In the genomic region with DNA sequence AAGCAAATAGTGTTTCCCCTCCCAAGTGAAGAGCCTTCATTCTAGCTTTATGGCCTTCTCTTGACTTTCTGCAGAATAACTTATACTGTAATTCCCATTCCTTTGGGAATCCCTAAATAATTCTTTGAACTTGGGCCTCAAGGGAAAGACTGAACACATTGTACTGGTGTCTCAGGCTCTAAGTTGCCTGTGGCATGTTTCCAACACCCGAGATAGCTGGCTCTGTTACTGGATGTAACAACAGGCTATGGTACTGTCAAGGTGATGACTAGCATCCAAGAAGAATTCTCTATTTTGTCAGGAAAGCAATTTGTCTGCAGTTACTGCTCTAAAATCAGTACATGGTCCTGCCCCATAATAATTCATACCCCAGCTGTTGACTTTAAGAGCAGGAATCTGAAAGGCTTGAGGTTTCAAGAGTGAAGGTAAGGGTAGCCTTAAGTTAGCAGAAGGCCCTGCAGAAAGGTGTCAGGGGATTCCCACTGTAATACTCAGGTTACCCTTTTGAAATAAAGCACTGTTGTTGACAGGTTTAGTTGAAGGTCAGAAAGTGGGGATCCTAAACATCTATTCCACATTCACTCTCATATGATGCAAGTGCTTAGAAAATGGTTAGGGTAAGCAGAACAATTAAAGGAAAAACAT, we compare ENCODE assay signal across 11 cellular contexts. TPM values are rescaled to one million over a fixed set of nuclear protein-coding genes. Genes with fewer than 3 reads are reported as not detected.
DNase-seq lines count a peak whose midpoint lies in the region; ATAC-seq and TF ChIP-seq lines count a peak whose summit lies in the region.
"Had no signal": no experiment of that assay in that cellular context is flagged by ENCODE, and none has a peak within 500 bp of the region (broad histone marks: within the 10 kb centered on the region; RNA-seq: fewer than 3 reads in every experiment).

No MANE protein-coding gene starts in this region.

- no peak overlapping the region for H2BK120ac ChIP-seq in mesendoderm (ENCODE audit: low read depth, low read length)

- peaks cover 11% of the 10 kb centered on the region; the same call in 1 of the 2 replicates for H3F3A ChIP-seq in MM.1S (ENCODE audit: insufficient read depth, low read length)
- no peaks in the 10 kb centered on the region for H3F3A ChIP-seq in neural progenitor cell (ENCODE audit: low read depth)

- no peak overlapping the region for H3K4ac ChIP-seq in mesendoderm (ENCODE audit: low read depth, low read length)

- H3K4me3 ChIP-seq in MM.1S (ENCODE audit: low read length) (no peak overlapping the region), mesendoderm (ENCODE audit: low read length) (no peak overlapping the region), neural progenitor cell (no peak overlapping the region)

- no peaks in the 10 kb centered on the region for H3K27me3 Mint-ChIP-seq in CD4-positive, alpha-beta T cell
- H3K27me3 Mint-ChIP-seq in neural progenitor cell (ENCODE audit: insufficient read depth, low read depth): peaks cover under 1% of the 10 kb centered on the region
- H3K27me3 Mint-ChIP-seq: activated CD4-positive, alpha-beta T cell treated with anti-CD3 and anti-CD28 coated beads, Interleukin-2, amount 10 ng/mL, durations not matched to agents 7 days and 5 days had no signal

- H3K56ac ChIP-seq in mesendoderm (ENCODE audit: low read length): no peak overlapping the region

- H3K4me2 ChIP-seq in MM.1S (ENCODE audit: low read depth, low read length): peak overlapping the region; percentile 52
- H3K4me2 ChIP-seq in mesendoderm (ENCODE audit: low read length): no peak overlapping the region
- no peak overlapping the region for H3K4me2 ChIP-seq in neural progenitor cell

- H4K5ac ChIP-seq in mesendoderm (ENCODE audit: low read length): no peak overlapping the region

- H3K36me3 ChIP-seq in MM.1S (replicated peaks; ENCODE audit: insufficient read depth, low read length) (no peaks in the 10 kb centered on the region; the same call in 1 of the 2 replicates), mesendoderm (ENCODE audit: control insufficient read depth, insufficient read depth, low read length) (no peaks in the 10 kb centered on the region), neural progenitor cell (peaks cover 9% of the 10 kb centered on the region)

- H3K4me1 ChIP-seq in MM.1S (ENCODE audit: low read length) (peaks cover 25% of the 10 kb centered on the region), mesendoderm (ENCODE audit: control insufficient read depth, low read depth, low read length) (no peaks in the 10 kb centered on the region), neural progenitor cell (no peaks in the 10 kb centered on the region)

- no peaks in the 10 kb centered on the region for H3K9me3 Mint-ChIP-seq in CD4-positive, alpha-beta T cell
- no peaks in the 10 kb centered on the region for H3K9me3 Mint-ChIP-seq in neural progenitor cell
- H3K9me3 Mint-ChIP-seq: activated CD4-positive, alpha-beta T cell treated with anti-CD3 and anti-CD28 coated beads, Interleukin-2, amount 10 ng/mL, durations not matched to agents 7 days and 5 days had no signal

- no peak overlapping the region for H2BK5ac ChIP-seq in mesendoderm (ENCODE audit: low read length)

- no peak for TF ChIP-seq CTCF in CD4-positive, alpha-beta T cell (IDR thresholded peaks at IDR 0.05)
- TF ChIP-seq CTCF in MM.1S (IDR thresholded peaks at IDR 0.05; ENCODE audit: low read length) (no peak), neural progenitor cell (IDR thresholded peaks at IDR 0.05) (no peak)

- no peak for ATAC-seq in CD4-positive, alpha-beta T cell (ENCODE audit: poor library complexity)
- ATAC-seq in GM21390 (IDR thresholded peaks at IDR 0.05; ENCODE audit: unreplicated experiment) (no peak), HG03432 (IDR thresholded peaks at IDR 0.05; ENCODE audit: unreplicated experiment) (no peak), HG03025 (IDR thresholded peaks at IDR 0.05; ENCODE audit: low FRiP score, unreplicated experiment) (no peak)

- no peaks in the 10 kb centered on the region for H3K9me3 ChIP-seq in CD4-positive, alpha-beta T cell (ENCODE audit: control insufficient read depth, low read length)
- H3K9me3 ChIP-seq in MM.1S (replicated peaks; ENCODE audit: insufficient read depth, low read length) (no peaks in the 10 kb centered on the region), neural progenitor cell (ENCODE audit: low read depth) (no peaks in the 10 kb centered on the region)

- no peak overlapping the region for H2AK5ac ChIP-seq in mesendoderm (ENCODE audit: low read length)

- H3K27me3 ChIP-seq in CD4-positive, alpha-beta T cell (ENCODE audit: control insufficient read depth, insufficient read depth, low read length): no peaks in the 10 kb centered on the region
- H3K27me3 ChIP-seq in MM.1S (replicated peaks; ENCODE audit: insufficient read depth, low read length): no peaks in the 10 kb centered on the region
- no peaks in the 10 kb centered on the region for H3K27me3 ChIP-seq in mesendoderm (ENCODE audit: insufficient read depth, low read length, poor library complexity)
- no peaks in the 10 kb centered on the region for H3K27me3 ChIP-seq in neural progenitor cell

- H3K23ac ChIP-seq in mesendoderm (ENCODE audit: low read length): no peak overlapping the region

- no peak overlapping the region for H4K8ac ChIP-seq in mesendoderm (ENCODE audit: low read depth, low read length)

- H3K79me1 ChIP-seq in mesendoderm (ENCODE audit: low read length): no peaks in the 10 kb centered on the region

- CTCF ChIA-PET in CD4-positive, alpha-beta T cell (lab: Charles Lee): interaction anchor here (0.9 to 2.2 kb wide), 3 partner anchors 12 to 114 kb away, joined by 3 to 7 read pairs (median 3); no protein-coding TSS in a partner anchor

- H3K27ac ChIP-seq in CD4-positive, alpha-beta T cell (ENCODE audit: low read depth, low read length): no peak overlapping the region
- H3K27ac ChIP-seq in MM.1S (ENCODE audit: low read length) (peak overlapping the region; percentile 50; the same call in 1 of the 2 replicates), mesendoderm (ENCODE audit: low read depth, low read length) (peak overlapping the region; percentile 53), neural progenitor cell (no peak overlapping the region)

- H3K9ac ChIP-seq in MM.1S (ENCODE audit: low read length): no peak overlapping the region
- H3K9ac ChIP-seq in mesendoderm (ENCODE audit: low read length): no peak overlapping the region
- no peak overlapping the region for H3K9ac ChIP-seq in neural progenitor cell

- H4K20me1 ChIP-seq in MM.1S (ENCODE audit: insufficient read depth, low read length) (no peaks in the 10 kb centered on the region), neural progenitor cell (ENCODE audit: low read depth) (peaks cover 15% of the 10 kb centered on the region)

- H3K4me1 Mint-ChIP-seq in CD4-positive, alpha-beta T cell (ENCODE audit: low read depth): peaks cover 76% of the 10 kb centered on the region
- H3K4me1 Mint-ChIP-seq in neural progenitor cell: no peaks in the 10 kb centered on the region

- no peaks in the 10 kb centered on the region for H3K9me2 ChIP-seq in MM.1S (replicated peaks; ENCODE audit: insufficient read depth, low read length)

- no peak overlapping the region for H2BK15ac ChIP-seq in mesendoderm (replicated peaks; ENCODE audit: low read depth)

- peak overlapping the region; percentile 56 for H3K18ac ChIP-seq in mesendoderm (ENCODE audit: low read length)

- WGBS in mesendoderm (ENCODE audit: extremely low coverage, insufficient coverage, low lambda C conversion rate): no CpG with 5 or more reads among the region's 1 CpG

- no peak overlapping the region for H2AFZ ChIP-seq in MM.1S (ENCODE audit: low read length)
- no peak overlapping the region for H2AFZ ChIP-seq in neural progenitor cell (replicated peaks)

- peak overlapping the region; percentile 54 for H3K27ac Mint-ChIP-seq in CD4-positive, alpha-beta T cell
- no peak overlapping the region for H3K27ac Mint-ChIP-seq in neural progenitor cell
- H3K27ac Mint-ChIP-seq: activated CD4-positive, alpha-beta T cell treated with anti-CD3 and anti-CD28 coated beads, Interleukin-2, amount 10 ng/mL, durations not matched to agents 7 days and 5 days had no signal

- POLR2A ChIA-PET in CD4-positive, alpha-beta T cell (lab: Charles Lee): interaction anchor here (0.6 to 2.0 kb wide), 4 partner anchors 13 to 27 kb away, joined by 3 to 9 read pairs (median 3); a partner anchor contains a TSS

- peak overlapping the region; percentile 5 for H3K4me3 Mint-ChIP-seq in CD4-positive, alpha-beta T cell
- no peak overlapping the region for H3K4me3 Mint-ChIP-seq in neural progenitor cell
- H3K4me3 Mint-ChIP-seq: activated CD4-positive, alpha-beta T cell treated with anti-CD3 and anti-CD28 coated beads, Interleukin-2, amount 10 ng/mL, durations not matched to agents 7 days and 5 days had no signal

- peaks cover 100% of the 10 kb centered on the region for H3K36me3 Mint-ChIP-seq in CD4-positive, alpha-beta T cell (ENCODE audit: low read depth)
- peaks cover 9% of the 10 kb centered on the region for H3K36me3 Mint-ChIP-seq in neural progenitor cell

- intact Hi-C loops in CD4-positive, alpha-beta T cell (cut with DNase I, micrococcal nuclease): no loop called here

- no peak for DNase-seq in CD4-positive, alpha-beta T cell
- DNase-seq in MM.1S: peak; percentile 62
- peak; percentile 57 for DNase-seq in cerebellar cortex (ENCODE audit: low spot score)
- no peak for DNase-seq in mesendoderm
- DNase-seq in neural progenitor cell (ENCODE audit: low spot score): no peak
- DNase-seq: activated CD4-positive, alpha-beta T cell treated with anti-CD3 and anti-CD28 coated beads, Interleukin-2, amount 10 ng/mL, durations not matched to agents 7 days and 5 days; GF-D8; NCI-H1105 treated with DMSO at 0.1 percent for 48 hours had no signal

- H3K79me2 ChIP-seq in MM.1S (ENCODE audit: low read length) (peaks cover 7% of the 10 kb centered on the region), mesendoderm (ENCODE audit: control insufficient read depth, insufficient read depth, low read length) (no peaks in the 10 kb centered on the region), neural progenitor cell (ENCODE audit: low read depth) (no peaks in the 10 kb centered on the region)

RNA-seq across cellular contexts. Expression of a gene that starts 5.2 kb away (rescaled TPM):
- total RNA-seq in CD4-positive, alpha-beta T cell: not detected
- polyA plus RNA-seq in mesendoderm (2013, experiment 1 of 2): 1.2 TPM
- 1.1 TPM for polyA plus RNA-seq in mesendoderm (2013, experiment 2 of 2)
- not detected in 2 replicates for total RNA-seq in neural progenitor cell (ENCODE audit: low replicate concordance)
- total RNA-seq: activated CD4-positive, alpha-beta T cell treated with anti-CD3 and anti-CD28 coated beads, Interleukin-2, amount 10 ng/mL, durations not matched to agents 7 days and 5 days had no signal

RNA-seq across cellular contexts. Expression of a gene that starts 23.0 kb away (rescaled TPM):
- total RNA-seq in CD4-positive, alpha-beta T cell: 10 to 100 TPM; 50.1 to 54.0 TPM
- polyA plus RNA-seq in mesendoderm (2013, experiment 1 of 2): 72.3 TPM
- 79.8 TPM for polyA plus RNA-seq in mesendoderm (2013, experiment 2 of 2)
- 24.3 and 59.8 TPM in 2 replicates for total RNA-seq in neural progenitor cell (ENCODE audit: low replicate concordance)

RNA-seq across cellular contexts. Expression of a gene that starts 34.8 kb away (rescaled TPM):
- total RNA-seq in CD4-positive, alpha-beta T cell: 1 to 10 TPM; 2.6 to 3.8 TPM
- polyA plus RNA-seq in mesendoderm (2013, experiment 1 of 2): 42.6 TPM
- polyA plus RNA-seq in mesendoderm (2013, experiment 2 of 2): 42.7 TPM
- total RNA-seq in neural progenitor cell (ENCODE audit: low replicate concordance): 12.2 and 19.0 TPM in 2 replicates

RNA-seq across cellular contexts. Expression of a gene that starts 49.4 kb away (rescaled TPM):
- total RNA-seq in CD4-positive, alpha-beta T cell: 1 to 10 TPM; 7.5 to 7.9 TPM
- 12.8 TPM for polyA plus RNA-seq in mesendoderm (2013, experiment 1 of 2)
- polyA plus RNA-seq in mesendoderm (2013, experiment 2 of 2): 12.3 TPM
- 8.0 and 20.8 TPM in 2 replicates for total RNA-seq in neural progenitor cell (ENCODE audit: low replicate concordance)

RNA-seq across cellular contexts. Expression of a gene that starts 57.6 kb away (rescaled TPM):
- under 1 TPM; 0.03 to 0.08 TPM for total RNA-seq in CD4-positive, alpha-beta T cell
- 0.21 TPM for polyA plus RNA-seq in mesendoderm (2013, experiment 1 of 2)
- polyA plus RNA-seq in mesendoderm (2013, experiment 2 of 2): 0.22 TPM
- total RNA-seq in neural progenitor cell (ENCODE audit: low replicate concordance): 0.09 and 0.77 TPM in 2 replicates
- total RNA-seq: activated CD4-positive, alpha-beta T cell treated with anti-CD3 and anti-CD28 coated beads, Interleukin-2, amount 10 ng/mL, durations not matched to agents 7 days and 5 days had no signal

Comparison
In these comparisons a context has a peak if more than half of its experiments do, and no peak if none do; other contexts are left out.
1. DNase-seq: peak in MM.1S (single experiment) and cerebellar cortex (single experiment); none in CD4-positive, alpha-beta T cell (0 of 10), mesendoderm (single experiment) and neural progenitor cell (single experiment).
2. H3K27ac ChIP-seq: peak in MM.1S (single experiment) and mesendoderm (single experiment); none in CD4-positive, alpha-beta T cell (single experiment) and neural progenitor cell (single experiment).